2 cellular contexts compared by ENCODE assay signal in the genomic region with DNA sequence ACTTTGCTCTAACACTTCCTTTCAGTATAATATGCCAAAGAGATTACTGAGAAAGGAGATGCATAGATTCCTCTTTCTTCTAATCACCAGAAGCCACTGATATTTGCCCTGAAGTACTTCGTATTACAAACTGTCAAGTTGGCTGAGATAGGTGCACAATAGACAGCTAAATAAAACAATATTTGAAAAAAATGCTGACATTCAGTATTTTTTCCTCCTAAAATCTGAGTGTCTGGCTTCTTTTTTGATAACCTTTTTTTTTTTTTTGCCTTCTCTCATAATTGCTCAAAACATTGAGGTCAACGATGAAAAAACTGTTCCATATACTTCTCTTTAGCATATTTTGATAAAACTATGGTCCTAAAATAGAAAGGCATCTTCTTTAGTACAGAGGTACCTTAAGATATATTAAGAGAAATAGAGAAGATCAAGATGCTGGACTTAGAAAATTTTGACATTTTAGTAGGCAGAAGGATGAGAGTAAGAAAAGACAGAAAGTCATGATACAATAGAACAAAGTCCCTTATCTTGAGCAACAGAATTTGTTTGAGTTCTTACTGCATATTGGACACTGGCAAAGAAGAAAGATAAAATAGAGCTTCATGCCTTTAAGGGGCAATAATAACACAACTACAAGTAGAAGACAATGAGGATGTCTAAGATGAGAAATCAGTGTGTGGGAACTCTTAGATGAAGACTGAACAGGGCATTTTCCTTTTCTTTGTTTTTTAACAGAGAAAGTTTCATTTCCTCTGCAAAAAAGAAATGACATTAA.
TF ChIP-seq lines count a peak whose summit lies in the region.

No MANE protein-coding gene starts in this region.

TF ChIP-seq in IMR-90, 13 proteins besides CTCF, POLR2A, EP300 and RAD21 (continued from another document):
- TF ChIP-seq RFX5 (IDR thresholded peaks at IDR 0.05; ENCODE audit: low read depth, low read length): no peak
- TF ChIP-seq NFE2L2 (IDR thresholded peaks at IDR 0.05; ENCODE audit: low read depth, low read length): no peak
- no peak for TF ChIP-seq CEBPB (IDR thresholded peaks at IDR 0.05; ENCODE audit: low read depth, low read length)

TF ChIP-seq in K562, 482 proteins besides CTCF, POLR2A, EP300 and RAD21 (continued from another document and continues in another):
- TF ChIP-seq MGA (IDR thresholded peaks at IDR 0.05): no peak
- no peak for TF ChIP-seq MCM2 (IDR thresholded peaks at IDR 0.05; ENCODE audit: low read depth)
- TF ChIP-seq HNRNPUL1 (IDR thresholded peaks at IDR 0.05; ENCODE audit: low read length): no peak
- TF ChIP-seq DPF2 (IDR thresholded peaks at IDR 0.05): 0 out of 2 replicates have a peak, but pooled peaks have one; percentile 30
- TF ChIP-seq, protein P1, sequence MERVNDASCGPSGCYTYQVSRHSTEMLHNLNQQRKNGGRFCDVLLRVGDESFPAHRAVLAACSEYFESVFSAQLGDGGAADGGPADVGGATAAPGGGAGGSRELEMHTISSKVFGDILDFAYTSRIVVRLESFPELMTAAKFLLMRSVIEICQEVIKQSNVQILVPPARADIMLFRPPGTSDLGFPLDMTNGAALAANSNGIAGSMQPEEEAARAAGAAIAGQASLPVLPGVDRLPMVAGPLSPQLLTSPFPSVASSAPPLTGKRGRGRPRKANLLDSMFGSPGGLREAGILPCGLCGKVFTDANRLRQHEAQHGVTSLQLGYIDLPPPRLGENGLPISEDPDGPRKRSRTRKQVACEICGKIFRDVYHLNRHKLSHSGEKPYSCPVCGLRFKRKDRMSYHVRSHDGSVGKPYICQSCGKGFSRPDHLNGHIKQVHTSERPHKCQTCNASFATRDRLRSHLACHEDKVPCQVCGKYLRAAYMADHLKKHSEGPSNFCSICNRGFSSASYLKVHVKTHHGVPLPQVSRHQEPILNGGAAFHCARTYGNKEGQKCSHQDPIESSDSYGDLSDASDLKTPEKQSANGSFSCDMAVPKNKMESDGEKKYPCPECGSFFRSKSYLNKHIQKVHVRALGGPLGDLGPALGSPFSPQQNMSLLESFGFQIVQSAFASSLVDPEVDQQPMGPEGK (CRISPR knock-in tag; IDR thresholded peaks at IDR 0.05; ENCODE audit: borderline replicate concordance): no peak
- no peak for TF ChIP-seq ELF4 (CRISPR knock-in tag; IDR thresholded peaks at IDR 0.05)
- TF ChIP-seq, protein P2, sequence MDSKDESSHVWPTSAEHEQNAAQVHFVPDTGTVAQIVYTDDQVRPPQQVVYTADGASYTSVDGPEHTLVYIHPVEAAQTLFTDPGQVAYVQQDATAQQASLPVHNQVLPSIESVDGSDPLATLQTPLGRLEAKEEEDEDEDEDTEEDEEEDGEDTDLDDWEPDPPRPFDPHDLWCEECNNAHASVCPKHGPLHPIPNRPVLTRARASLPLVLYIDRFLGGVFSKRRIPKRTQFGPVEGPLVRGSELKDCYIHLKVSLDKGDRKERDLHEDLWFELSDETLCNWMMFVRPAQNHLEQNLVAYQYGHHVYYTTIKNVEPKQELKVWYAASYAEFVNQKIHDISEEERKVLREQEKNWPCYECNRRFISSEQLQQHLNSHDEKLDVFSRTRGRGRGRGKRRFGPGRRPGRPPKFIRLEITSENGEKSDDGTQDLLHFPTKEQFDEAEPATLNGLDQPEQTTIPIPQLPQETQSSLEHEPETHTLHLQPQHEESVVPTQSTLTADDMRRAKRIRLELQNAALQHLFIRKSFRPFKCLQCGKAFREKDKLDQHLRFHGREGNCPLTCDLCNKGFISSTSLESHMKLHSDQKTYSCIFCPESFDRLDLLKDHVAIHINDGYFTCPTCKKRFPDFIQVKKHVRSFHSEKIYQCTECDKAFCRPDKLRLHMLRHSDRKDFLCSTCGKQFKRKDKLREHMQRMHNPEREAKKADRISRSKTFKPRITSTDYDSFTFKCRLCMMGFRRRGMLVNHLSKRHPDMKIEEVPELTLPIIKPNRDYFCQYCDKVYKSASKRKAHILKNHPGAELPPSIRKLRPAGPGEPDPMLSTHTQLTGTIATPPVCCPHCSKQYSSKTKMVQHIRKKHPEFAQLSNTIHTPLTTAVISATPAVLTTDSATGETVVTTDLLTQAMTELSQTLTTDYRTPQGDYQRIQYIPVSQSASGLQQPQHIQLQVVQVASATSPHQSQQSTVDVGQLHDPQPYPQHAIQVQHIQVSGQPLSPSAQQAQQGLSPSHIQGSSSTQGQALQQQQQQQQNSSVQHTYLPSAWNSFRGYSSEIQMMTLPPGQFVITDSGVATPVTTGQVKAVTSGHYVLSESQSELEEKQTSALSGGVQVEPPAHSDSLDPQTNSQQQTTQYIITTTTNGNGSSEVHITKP (IDR thresholded peaks at IDR 0.05; ENCODE audit: partially characterized antibody): no peak
- TF ChIP-seq, protein P3, sequence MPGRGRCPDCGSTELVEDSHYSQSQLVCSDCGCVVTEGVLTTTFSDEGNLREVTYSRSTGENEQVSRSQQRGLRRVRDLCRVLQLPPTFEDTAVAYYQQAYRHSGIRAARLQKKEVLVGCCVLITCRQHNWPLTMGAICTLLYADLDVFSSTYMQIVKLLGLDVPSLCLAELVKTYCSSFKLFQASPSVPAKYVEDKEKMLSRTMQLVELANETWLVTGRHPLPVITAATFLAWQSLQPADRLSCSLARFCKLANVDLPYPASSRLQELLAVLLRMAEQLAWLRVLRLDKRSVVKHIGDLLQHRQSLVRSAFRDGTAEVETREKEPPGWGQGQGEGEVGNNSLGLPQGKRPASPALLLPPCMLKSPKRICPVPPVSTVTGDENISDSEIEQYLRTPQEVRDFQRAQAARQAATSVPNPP (IDR thresholded peaks at IDR 0.05; ENCODE audit: borderline replicate concordance, insufficient read depth, insufficient read length): no peak
- TF ChIP-seq MAFF (IDR thresholded peaks at IDR 0.05; ENCODE audit: low read length): peak; percentile 71
- TF ChIP-seq, protein P4, sequence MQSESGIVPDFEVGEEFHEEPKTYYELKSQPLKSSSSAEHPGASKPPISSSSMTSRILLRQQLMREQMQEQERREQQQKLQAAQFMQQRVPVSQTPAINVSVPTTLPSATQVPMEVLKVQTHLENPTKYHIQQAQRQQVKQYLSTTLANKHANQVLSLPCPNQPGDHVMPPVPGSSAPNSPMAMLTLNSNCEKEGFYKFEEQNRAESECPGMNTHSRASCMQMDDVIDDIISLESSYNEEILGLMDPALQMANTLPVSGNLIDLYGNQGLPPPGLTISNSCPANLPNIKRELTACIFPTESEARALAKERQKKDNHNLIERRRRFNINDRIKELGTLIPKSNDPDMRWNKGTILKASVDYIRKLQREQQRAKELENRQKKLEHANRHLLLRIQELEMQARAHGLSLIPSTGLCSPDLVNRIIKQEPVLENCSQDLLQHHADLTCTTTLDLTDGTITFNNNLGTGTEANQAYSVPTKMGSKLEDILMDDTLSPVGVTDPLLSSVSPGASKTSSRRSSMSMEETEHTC (IDR thresholded peaks at IDR 0.05): no peak
- peak; percentile 82 for TF ChIP-seq C11orf30 (IDR thresholded peaks at IDR 0.05; ENCODE audit: low read depth)
- TF ChIP-seq ARID1B (IDR thresholded peaks at IDR 0.05): 0 out of 2 replicates have a peak, but pooled peaks have one; percentile 56
- no peak for TF ChIP-seq ZNF695 (CRISPR knock-in tag; IDR thresholded peaks at IDR 0.05)
- peak; percentile 73 for TF ChIP-seq MAFG (tag; conservative IDR thresholded peaks at IDR 0.05)
- no peak for TF ChIP-seq ZNF175 (CRISPR knock-in tag; IDR thresholded peaks at IDR 0.05; ENCODE audit: low read depth)
- no peak for TF ChIP-seq RB1 (IDR thresholded peaks at IDR 0.05; ENCODE audit: low read depth)
- no peak for TF ChIP-seq PURB (CRISPR knock-in tag; IDR thresholded peaks at IDR 0.05; ENCODE audit: low read depth)
- no peak for TF ChIP-seq ZNF57 (CRISPR knock-in tag; IDR thresholded peaks at IDR 0.05)
- no peak for TF ChIP-seq RBM39 (optimal IDR thresholded peaks at IDR 0.05; ENCODE audit: low read depth, low read length)
- no peak for TF ChIP-seq NELFE (IDR thresholded peaks at IDR 0.05; ENCODE audit: insufficient read depth, insufficient read length)
- TF ChIP-seq ZNF280B (CRISPR knock-in tag; IDR thresholded peaks at IDR 0.05): no peak
- TF ChIP-seq PBX2 (CRISPR knock-in tag; IDR thresholded peaks at IDR 0.05; ENCODE audit: low read depth): no peak
- no peak for TF ChIP-seq PBX2 (tag; conservative IDR thresholded peaks at IDR 0.05; ENCODE audit: low read depth)
- no peak for TF ChIP-seq KAT8 (IDR thresholded peaks at IDR 0.05; ENCODE audit: low read depth)
